15 cellular contexts compared by ENCODE assay signal in genomic region chr5:122906768-122907167, GRCh38.
A peak's percentile ranks its signal among the peaks of the same experiment; 100 is the strongest.
DNase-seq lines count a peak whose midpoint lies in the region; ATAC-seq and TF ChIP-seq lines count a peak whose summit lies in the region.
"Had no signal": no experiment of that assay in that cellular context is flagged by ENCODE, and none has a peak within 500 bp of the region (broad histone marks: within the 10 kb centered on the region; RNA-seq: fewer than 3 reads in every experiment).

No MANE protein-coding gene starts in this region.

- in situ Hi-C loops in astrocyte of the cerebellum (cut with HindIII; ENCODE audit: low sequenced_read_pairs): no loop called here

- H3K36me3 ChIP-seq in right atrium auricular region (no peaks in the 10 kb centered on the region), uterus (no peaks in the 10 kb centered on the region)
- H3K36me3 ChIP-seq: left lung had no signal

- intact Hi-C loops in Right ventricle myocardium inferior (cut with DNase I): no loop called here
- intact Hi-C loops in right cardiac atrium (cut with DNase I): loop anchor here in 2 of 4 donors (10.0 kb wide), 1 partner anchor 438 kb away; no protein-coding TSS in a partner anchor
- intact Hi-C loops in uterus (cut with DNase I; ENCODE audit: low total_unique reads): no loop called here

- no peak for TF ChIP-seq POLR2A in uterus (IDR thresholded peaks at IDR 0.05)

- TF ChIP-seq CTCF in right atrium auricular region (IDR thresholded peaks at IDR 0.05) (no peak), astrocyte of the cerebellum (IDR thresholded peaks at IDR 0.05; ENCODE audit: low read depth, low read length, missing control alignments) (no peak), uterus (IDR thresholded peaks at IDR 0.05) (no peak)

- H3K27me3 ChIP-seq in right atrium auricular region: no peaks in the 10 kb centered on the region
- no peaks in the 10 kb centered on the region for H3K27me3 ChIP-seq in right cardiac atrium (ENCODE audit: control insufficient read depth, insufficient read depth)
- no peaks in the 10 kb centered on the region for H3K27me3 ChIP-seq in uterus
- H3K27me3 ChIP-seq: left lung had no signal

- 49% methylated on average over 4 of the region's 4 CpGs for WGBS in right cardiac atrium

- H3K9me3 ChIP-seq in right atrium auricular region (no peaks in the 10 kb centered on the region), right cardiac atrium (ENCODE audit: control insufficient read depth, low read length) (no peaks in the 10 kb centered on the region), uterus (no peaks in the 10 kb centered on the region)
- H3K9me3 ChIP-seq: left lung had no signal

- ATAC-seq in Right ventricle myocardium inferior (peak; percentile 28), right cardiac atrium (peak; percentile 64 to 73), GM19395 (IDR thresholded peaks at IDR 0.05; ENCODE audit: unreplicated experiment) (no peak)
- ATAC-seq: stimulated activated naive CD8-positive, alpha-beta T cell treated with anti-CD3 and anti-CD28 coated beads, Interleukin-15, Interleukin-2, amounts not matched to agents 100 U/mL and 50 U/mL, for 24 hours had no signal

- no peak overlapping the region for H3K4me3 ChIP-seq in right atrium auricular region
- no peak overlapping the region for H3K4me3 ChIP-seq in astrocyte of the cerebellum (ENCODE audit: low read depth, low read length)
- no peak overlapping the region for H3K4me3 ChIP-seq in right cardiac atrium (ENCODE audit: low read length)
- H3K4me3 ChIP-seq in uterus: no peak overlapping the region
- H3K4me3 ChIP-seq: left lung had no signal

- H3K4me1 ChIP-seq in right atrium auricular region: peaks cover 0 to 14% of the 10 kb centered on the region in 2 donors
- peaks cover 7% of the 10 kb centered on the region for H3K4me1 ChIP-seq in right cardiac atrium (ENCODE audit: control insufficient read depth, insufficient read depth, low read length)
- no peaks in the 10 kb centered on the region for H3K4me1 ChIP-seq in uterus

- DNase-seq in Right ventricle myocardium inferior (ENCODE audit: missing footprints) (no peak), right atrium auricular region (ENCODE audit: low spot score) (no peak), astrocyte of the cerebellum (ENCODE audit: low read depth) (peak; percentile 13), right cardiac atrium (peak in 2 of 3 donors; percentile 49 to 70), uterus (peak; percentile 27 to 41), nucleus accumbens (lab: John Stamatoyannopoulos, UW) (no peak), DMS 273 (lab: John Stamatoyannopoulos, UW; ENCODE audit: unreplicated experiment) (no peak)
- DNase-seq: 8988T; activated gamma-delta T cell; caudate nucleus; CD8-positive, alpha-beta memory T cell; left lung; NCI-H2107; stimulated activated naive CD8-positive, alpha-beta T cell treated with anti-CD3 and anti-CD28 coated beads, Interleukin-15, Interleukin-2, amounts not matched to agents 100 U/mL and 50 U/mL, for 24 hours had no signal

- no peak overlapping the region for H3K27ac ChIP-seq in right atrium auricular region
- no peak overlapping the region for H3K27ac ChIP-seq in right cardiac atrium (ENCODE audit: low read length)
- peak overlapping the region; percentile 42 to 55 for H3K27ac ChIP-seq in uterus
- H3K27ac ChIP-seq: left lung had no signal

Comparison
In these comparisons a context has a peak if more than half of its experiments do, and no peak if none do; other contexts are left out.
1. DNase-seq: peak in astrocyte of the cerebellum (single experiment), right cardiac atrium (2 of 3) and uterus (2 of 2); none in Right ventricle myocardium inferior (single experiment), right atrium auricular region (single experiment), nucleus accumbens (0 of 56) and DMS 273 (single experiment).
2. H3K27ac ChIP-seq: peak in uterus (2 of 2); none in right atrium auricular region (0 of 2) and right cardiac atrium (single experiment).